ENCODE assay signal across 10 cellular contexts in the genomic region with DNA sequence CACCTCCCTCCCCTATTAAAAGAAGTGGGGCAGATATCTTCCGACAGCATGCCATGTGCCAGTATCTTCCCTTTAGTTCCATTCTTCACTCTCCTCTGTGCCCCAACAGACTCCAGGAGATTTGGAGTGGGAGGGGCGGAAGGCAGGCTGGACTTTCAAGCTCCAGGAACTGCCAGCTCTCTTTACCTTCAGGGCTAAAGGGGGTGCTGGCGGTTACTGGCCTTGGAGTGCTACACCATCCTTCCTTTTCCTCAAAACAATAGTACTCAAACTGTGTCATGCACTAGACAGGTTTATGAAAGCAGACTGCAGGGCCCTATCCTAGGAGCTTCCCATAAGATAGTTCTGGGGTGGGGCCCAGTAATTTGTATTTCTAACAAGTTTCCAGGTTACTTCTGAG. TPM values are rescaled to one million over a fixed set of nuclear protein-coding genes. Genes with fewer than 3 reads are reported as not detected.
DNase-seq lines count a peak whose midpoint lies in the region; ATAC-seq and TF ChIP-seq lines count a peak whose summit lies in the region.
"Had no signal": no experiment of that assay in that cellular context is flagged by ENCODE, and none has a peak within 500 bp of the region (broad histone marks: within the 10 kb centered on the region; RNA-seq: fewer than 3 reads in every experiment).

No MANE protein-coding gene starts in this region.

- no peaks in the 10 kb centered on the region for H3K27me3 ChIP-seq in CD4-positive, CD25-positive, alpha-beta regulatory T cell (ENCODE audit: control insufficient read depth, insufficient read depth, low read length)
- H3K27me3 ChIP-seq: MG63 had no signal

- peak overlapping the region; percentile 84 to 94 (median 92) for H3K4me3 Mint-ChIP-seq in CD4-positive, CD25-positive, alpha-beta regulatory T cell
- H3K4me3 Mint-ChIP-seq in IgD-negative memory B cell (peak overlapping the region in 3 of 4 donors; percentile 57 to 88 (median 69)), MCF 10A (ENCODE audit: unreplicated experiment) (peak overlapping the region; percentile 62), natural killer cell (peak overlapping the region; percentile 75)

- peaks cover 30 to 89% (median 66%) of the 10 kb centered on the region in 4 donors for H3K4me1 Mint-ChIP-seq in CD4-positive, CD25-positive, alpha-beta regulatory T cell
- H3K4me1 Mint-ChIP-seq in IgD-negative memory B cell = peaks cover 18 to 44% (median 22%) of the 10 kb centered on the region in 3 donors
- H3K4me1 Mint-ChIP-seq in MCF 10A (ENCODE audit: insufficient read depth, unreplicated experiment) = peaks cover 22% of the 10 kb centered on the region
- H3K4me1 Mint-ChIP-seq in natural killer cell = peaks cover 40 to 52% of the 10 kb centered on the region in 2 donors

- H3K36me3 ChIP-seq in CD4-positive, CD25-positive, alpha-beta regulatory T cell (ENCODE audit: control insufficient read depth, insufficient read depth, low read length) = no peaks in the 10 kb centered on the region
- H3K36me3 ChIP-seq: MG63 had no signal

- CTCF ChIA-PET in MCF 10A (lab: Yijun Ruan, JAX) = interaction anchor here (0.6 to 1.2 kb wide), 5 partner anchors 245 to 984 kb away, joined by 3 to 4 read pairs (median 3); no protein-coding TSS in a partner anchor

- H3K9me3 Mint-ChIP-seq in CD4-positive, CD25-positive, alpha-beta regulatory T cell = no peaks in the 10 kb centered on the region
- H3K9me3 Mint-ChIP-seq in IgD-negative memory B cell (no peaks in the 10 kb centered on the region), MCF 10A (ENCODE audit: unreplicated experiment) (no peaks in the 10 kb centered on the region), natural killer cell (no peaks in the 10 kb centered on the region)

- H3K27ac ChIP-seq in CD4-positive, CD25-positive, alpha-beta regulatory T cell (ENCODE audit: insufficient read depth, low read length, poor library complexity, severe bottlenecking) = peak overlapping the region; percentile 91

- H3K27ac Mint-ChIP-seq in CD4-positive, CD25-positive, alpha-beta regulatory T cell = peak overlapping the region in 2 of 3 donors; percentile 97
- H3K27ac Mint-ChIP-seq in IgD-negative memory B cell (peak overlapping the region in 2 of 3 donors; percentile 52 to 79), MCF 10A (ENCODE audit: low read depth, unreplicated experiment) (peak overlapping the region; percentile 87), natural killer cell (peak overlapping the region; percentile 85 to 97)

- no peak for ATAC-seq in CD4-positive, CD25-positive, alpha-beta regulatory T cell (ENCODE audit: low read depth in 2 of 2)
- no peak for ATAC-seq in natural killer cell

- POLR2A ChIA-PET in MCF 10A (lab: Yijun Ruan, JAX) = interaction anchor here (0.6 to 1.4 kb wide), 2 partner anchors 10 to 1002 kb away, joined by 3 to 6 read pairs; no protein-coding TSS in a partner anchor

- BruUV-seq in MCF 10A (replicated peaks; lab: Mats Ljungman, UMichigan) = no TSS peak

- H3K9me3 ChIP-seq in CD4-positive, CD25-positive, alpha-beta regulatory T cell (ENCODE audit: control insufficient read depth in 2 of 2, low read length in 2 of 2) = no peaks in the 10 kb centered on the region

- peak overlapping the region; percentile 83 for H3K4me3 ChIP-seq in CD4-positive, CD25-positive, alpha-beta regulatory T cell (ENCODE audit: low read depth, low read length)
- H3K4me3 ChIP-seq: MG63 had no signal

- TF ChIP-seq CTCF in MCF 10A (IDR thresholded peaks at IDR 0.05; ENCODE audit: unreplicated experiment) (no peak), natural killer cell (IDR thresholded peaks at IDR 0.05) (no peak)

- intact Hi-C loops in MCF 10A (cut with micrococcal nuclease) (no loop called here), natural killer cell (cut with micrococcal nuclease) (no loop called here)

- H3K4me1 ChIP-seq in CD4-positive, CD25-positive, alpha-beta regulatory T cell (ENCODE audit: control insufficient read depth, insufficient read depth, low read length, poor library complexity, severe bottlenecking) = peaks cover 89% of the 10 kb centered on the region

- H3K36me3 Mint-ChIP-seq in CD4-positive, CD25-positive, alpha-beta regulatory T cell = peaks cover 5% of the 10 kb centered on the region
- H3K36me3 Mint-ChIP-seq in IgD-negative memory B cell (peaks cover 4% of the 10 kb centered on the region), MCF 10A (ENCODE audit: insufficient read depth, unreplicated experiment) (no peaks in the 10 kb centered on the region), natural killer cell (no peaks in the 10 kb centered on the region)

- DNase-seq in CD4-positive, CD25-positive, alpha-beta regulatory T cell = peak in 1 of 3 donors; percentile 18
- DNase-seq in MCF 10A (ENCODE audit: unreplicated experiment) = no peak
- DNase-seq in natural killer cell = no peak
- DNase-seq in occipital lobe (lab: John Stamatoyannopoulos, UW) = no peak
- no peak for DNase-seq in SHP77 treated with DMSO at 0.1 percent for 48 hours (lab: John Stamatoyannopoulos, UW)
- DNase-seq in mucosa of gallbladder (ENCODE audit: low spot score) = no peak
- DNase-seq in NCI-H146 treated with DMSO at 0.1 percent for 48 hours (lab: John Stamatoyannopoulos, UW; ENCODE audit: unreplicated experiment) = no peak
- DNase-seq: DMS 273 treated with DMSO at 0.1 percent for 48 hours, MG63 had no signal

- H3K27me3 Mint-ChIP-seq in CD4-positive, CD25-positive, alpha-beta regulatory T cell = no peaks in the 10 kb centered on the region
- H3K27me3 Mint-ChIP-seq in IgD-negative memory B cell = no peaks in the 10 kb centered on the region
- no peaks in the 10 kb centered on the region for H3K27me3 Mint-ChIP-seq in MCF 10A (ENCODE audit: insufficient read depth, unreplicated experiment)
- no peaks in the 10 kb centered on the region for H3K27me3 Mint-ChIP-seq in natural killer cell (ENCODE audit: low read depth in 2 of 2)

RNA-seq across cellular contexts. Expression of gene LINS1, which starts 6.0 kb away (rescaled TPM):
- 62.5 TPM for total RNA-seq in CD4-positive, CD25-positive, alpha-beta regulatory T cell
- polyA plus RNA-seq in CD4-positive, CD25-positive, alpha-beta regulatory T cell = 10 to 100 TPM; 37.8 to 62.8 (median 54.4) TPM
- 23.2 TPM for polyA plus RNA-seq in IgD-negative memory B cell
- total RNA-seq in MCF 10A (2022) = 13.9 and 15.1 TPM in 2 replicates
- total RNA-seq in natural killer cell = 10 to 100 TPM; 26.1 to 28.2 (median 26.7) TPM
- 49.8 TPM for total RNA-seq in occipital lobe
- 9.5 TPM for total RNA-seq in mucosa of gallbladder

RNA-seq across cellular contexts. Expression of gene ASB7, which starts 6.4 kb away (rescaled TPM):
- total RNA-seq in CD4-positive, CD25-positive, alpha-beta regulatory T cell = 20.3 TPM
- polyA plus RNA-seq in CD4-positive, CD25-positive, alpha-beta regulatory T cell = 10 to 100 TPM; 10.5 to 14.9 (median 12.7) TPM
- 11.1 TPM for polyA plus RNA-seq in IgD-negative memory B cell
- total RNA-seq in MCF 10A (2022) (14.3 and 19.2 TPM in 2 replicates), natural killer cell (10 to 100 TPM; 16.1 to 23.1 (median 20.5) TPM), occipital lobe (21.5 TPM), mucosa of gallbladder (13.4 TPM)
